1 cellular context compared by ENCODE assay signal in genomic region chr19:33403973-33404304, GRCh38.
TF ChIP-seq lines count a peak whose summit lies in the region.

No MANE protein-coding gene starts in this region.

TF ChIP-seq in HepG2, 621 proteins besides CTCF, POLR2A, EP300 and RAD21 (continued from another document):
- 0 out of 2 replicates have a peak, but pooled peaks have one; percentile 6 for TF ChIP-seq ZNF569 (CRISPR knock-in tag; IDR thresholded peaks at IDR 0.05; ENCODE audit: borderline replicate concordance)
- TF ChIP-seq ZNF232 (CRISPR knock-in tag; IDR thresholded peaks at IDR 0.05; ENCODE audit: borderline replicate concordance): no peak
- no peak for TF ChIP-seq PAF1 (CRISPR knock-in tag; IDR thresholded peaks at IDR 0.05)
- TF ChIP-seq CAMTA2 (CRISPR knock-in tag; IDR thresholded peaks at IDR 0.05; ENCODE audit: borderline replicate concordance): 0 out of 2 replicates have a peak, but pooled peaks have one; percentile 0
- TF ChIP-seq ZNF431 (CRISPR knock-in tag; IDR thresholded peaks at IDR 0.05; ENCODE audit: borderline replicate concordance, low read depth): no peak
- TF ChIP-seq CHD4 (IDR thresholded peaks at IDR 0.05; ENCODE audit: borderline replicate concordance, low read length): peak; percentile 100
- TF ChIP-seq, protein P1, sequence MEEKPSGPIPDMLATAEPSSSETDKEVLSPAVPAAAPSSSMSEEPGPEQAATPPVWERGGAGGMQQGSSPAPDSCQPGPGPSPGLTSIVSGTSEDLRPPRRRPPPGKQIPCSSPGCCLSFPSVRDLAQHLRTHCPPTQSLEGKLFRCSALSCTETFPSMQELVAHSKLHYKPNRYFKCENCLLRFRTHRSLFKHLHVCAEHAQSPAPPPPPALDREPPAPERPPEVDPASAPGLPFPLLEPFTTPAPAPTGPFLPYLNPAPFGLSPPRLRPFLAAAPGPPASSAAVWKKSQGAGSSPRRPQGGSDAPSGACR (CRISPR knock-in tag; IDR thresholded peaks at IDR 0.05): peak; percentile 1; the same call in 1 of the 2 replicates
- peak; percentile 40; the same call in 1 of the 2 replicates for TF ChIP-seq ZKSCAN1 (IDR thresholded peaks at IDR 0.05; ENCODE audit: low read length)
- TF ChIP-seq, protein P2, sequence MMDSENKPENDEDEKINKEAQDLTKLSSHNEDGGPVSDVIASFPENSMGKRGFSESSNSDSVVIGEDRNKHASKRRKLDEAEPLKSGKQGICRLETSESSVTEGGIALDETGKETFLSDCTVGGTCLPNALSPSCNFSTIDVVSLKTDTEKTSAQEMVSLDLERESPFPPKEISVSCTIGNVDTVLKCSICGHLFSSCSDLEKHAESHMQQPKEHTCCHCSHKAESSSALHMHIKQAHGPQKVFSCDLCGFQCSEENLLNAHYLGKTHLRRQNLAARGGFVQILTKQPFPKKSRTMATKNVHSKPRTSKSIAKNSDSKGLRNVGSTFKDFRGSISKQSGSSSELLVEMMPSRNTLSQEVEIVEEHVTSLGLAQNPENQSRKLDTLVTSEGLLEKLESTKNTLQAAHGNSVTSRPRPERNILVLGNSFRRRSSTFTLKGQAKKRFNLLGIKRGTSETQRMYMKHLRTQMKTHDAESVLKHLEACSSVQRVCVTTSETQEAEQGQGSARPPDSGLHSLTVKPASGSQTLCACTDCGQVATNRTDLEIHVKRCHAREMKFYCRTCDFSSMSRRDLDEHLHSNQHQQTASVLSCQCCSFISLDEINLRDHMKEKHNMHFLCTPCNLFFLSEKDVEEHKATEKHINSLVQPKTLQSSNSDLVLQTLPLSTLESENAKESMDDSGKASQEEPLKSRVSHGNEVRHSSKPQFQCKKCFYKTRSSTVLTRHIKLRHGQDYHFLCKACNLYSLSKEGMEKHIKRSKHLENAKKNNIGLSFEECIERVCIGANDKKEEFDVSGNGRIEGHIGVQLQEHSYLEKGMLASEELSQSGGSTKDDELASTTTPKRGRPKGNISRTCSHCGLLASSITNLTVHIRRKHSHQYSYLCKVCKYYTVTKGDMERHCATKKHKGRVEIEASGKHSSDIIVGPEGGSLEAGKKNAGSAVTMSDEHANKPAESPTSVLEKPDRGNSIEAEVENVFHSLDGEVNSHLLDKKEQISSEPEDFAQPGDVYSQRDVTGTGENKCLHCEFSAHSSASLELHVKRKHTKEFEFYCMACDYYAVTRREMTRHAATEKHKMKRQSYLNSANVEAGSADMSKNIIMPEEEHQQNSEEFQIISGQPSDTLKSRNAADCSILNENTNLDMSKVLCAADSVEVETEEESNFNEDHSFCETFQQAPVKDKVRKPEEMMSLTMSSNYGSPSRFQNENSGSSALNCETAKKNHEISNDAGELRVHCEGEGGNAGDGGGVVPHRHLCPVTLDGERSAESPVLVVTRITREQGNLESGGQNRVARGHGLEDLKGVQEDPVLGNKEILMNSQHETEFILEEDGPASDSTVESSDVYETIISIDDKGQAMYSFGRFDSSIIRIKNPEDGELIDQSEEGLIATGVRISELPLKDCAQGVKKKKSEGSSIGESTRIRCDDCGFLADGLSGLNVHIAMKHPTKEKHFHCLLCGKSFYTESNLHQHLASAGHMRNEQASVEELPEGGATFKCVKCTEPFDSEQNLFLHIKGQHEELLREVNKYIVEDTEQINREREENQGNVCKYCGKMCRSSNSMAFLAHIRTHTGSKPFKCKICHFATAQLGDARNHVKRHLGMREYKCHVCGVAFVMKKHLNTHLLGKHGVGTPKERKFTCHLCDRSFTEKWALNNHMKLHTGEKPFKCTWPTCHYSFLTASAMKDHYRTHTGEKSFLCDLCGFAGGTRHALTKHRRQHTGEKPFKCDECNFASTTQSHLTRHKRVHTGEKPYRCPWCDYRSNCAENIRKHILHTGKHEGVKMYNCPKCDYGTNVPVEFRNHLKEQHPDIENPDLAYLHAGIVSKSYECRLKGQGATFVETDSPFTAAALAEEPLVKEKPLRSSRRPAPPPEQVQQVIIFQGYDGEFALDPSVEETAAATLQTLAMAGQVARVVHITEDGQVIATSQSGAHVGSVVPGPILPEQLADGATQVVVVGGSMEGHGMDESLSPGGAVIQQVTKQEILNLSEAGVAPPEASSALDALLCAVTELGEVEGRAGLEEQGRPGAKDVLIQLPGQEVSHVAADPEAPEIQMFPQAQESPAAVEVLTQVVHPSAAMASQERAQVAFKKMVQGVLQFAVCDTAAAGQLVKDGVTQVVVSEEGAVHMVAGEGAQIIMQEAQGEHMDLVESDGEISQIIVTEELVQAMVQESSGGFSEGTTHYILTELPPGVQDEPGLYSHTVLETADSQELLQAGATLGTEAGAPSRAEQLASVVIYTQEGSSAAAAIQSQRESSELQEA (CRISPR knock-in tag; IDR thresholded peaks at IDR 0.05; ENCODE audit: not compliant biosample characterization): no peak
- TF ChIP-seq ZNF629 (CRISPR knock-in tag; conservative IDR thresholded peaks at IDR 0.05): peak; percentile 100
- TF ChIP-seq ADNP (CRISPR knock-in tag; IDR thresholded peaks at IDR 0.05): peak; percentile 96
- TF ChIP-seq SSRP1 (CRISPR knock-in tag; IDR thresholded peaks at IDR 0.05): peak; percentile 6; the same call in 1 of the 2 replicates
TF ChIP-seq in HepG2: peak in this region for 14.
